20 cellular contexts compared by ENCODE assay signal in the genomic region with DNA sequence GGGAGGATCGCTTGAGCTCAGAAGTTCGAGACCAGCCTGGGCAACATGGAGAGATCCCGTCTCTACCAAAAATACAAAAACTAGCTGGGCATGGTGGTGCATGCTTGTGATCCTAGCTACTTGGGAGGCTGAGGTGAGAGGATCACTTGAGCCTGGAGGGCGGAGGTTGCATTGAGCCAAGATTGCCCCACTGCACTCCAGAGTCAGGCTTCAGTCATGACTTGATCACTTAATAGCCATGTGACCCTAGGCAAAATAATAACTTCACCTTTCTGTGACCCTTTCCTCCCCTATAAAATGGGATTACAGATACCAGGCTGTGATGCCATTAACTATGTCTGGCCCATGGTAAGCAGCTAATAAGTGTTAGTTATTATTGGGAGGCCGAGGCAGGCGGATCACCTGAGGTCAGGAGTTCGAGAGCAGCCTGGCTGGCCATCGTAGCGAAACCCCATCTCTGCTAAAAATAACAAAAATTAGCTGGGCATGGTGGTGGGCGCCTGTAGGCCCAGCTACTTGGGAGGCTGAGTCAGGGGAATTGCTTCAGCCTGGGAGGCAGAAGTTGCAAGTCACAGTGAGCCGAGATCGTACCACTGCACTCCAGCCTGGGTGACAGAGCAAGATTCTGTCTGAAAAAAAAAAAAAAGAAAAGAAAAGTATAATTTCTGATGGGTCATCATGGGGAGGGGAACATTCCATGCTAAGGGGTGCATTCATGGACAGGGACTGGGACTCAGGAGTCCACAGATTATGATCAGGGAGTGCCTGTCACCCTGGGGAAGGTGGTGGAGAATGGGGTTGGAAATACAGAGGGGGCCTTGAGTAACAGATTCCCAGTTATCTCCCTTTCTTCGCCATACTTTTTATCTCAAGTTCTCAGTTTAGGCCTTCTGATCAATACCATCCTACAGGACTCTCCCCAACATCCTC. TPM values are rescaled to one million over a fixed set of nuclear protein-coding genes. Genes with fewer than 3 reads are reported as not detected.
DNase-seq lines count a peak whose midpoint lies in the region; ATAC-seq, FAIRE-seq and TF ChIP-seq lines count a peak whose summit lies in the region.
"Had no signal": no experiment of that assay in that cellular context is flagged by ENCODE, and none has a peak within 500 bp of the region (broad histone marks: within the 10 kb centered on the region; RNA-seq: fewer than 3 reads in every experiment).

No MANE protein-coding gene starts in this region.

- H3K9me3 ChIP-seq in A549 (no peaks in the 10 kb centered on the region), astrocyte (ENCODE audit: insufficient read depth, low read depth, low read length) (no peaks in the 10 kb centered on the region), neuronal stem cell (replicated peaks in 1 of 2; ENCODE audit: control insufficient read depth in 2 of 2, insufficient read depth in 1 of 2, low read depth in 1 of 2, low read length in 2 of 2) (no peaks in the 10 kb centered on the region)
- H3K9me3 ChIP-seq in CD8-positive, alpha-beta T cell (ENCODE audit: low read length) = no peaks in the 10 kb centered on the region
- H3K9me3 ChIP-seq: lower lobe of right lung had no signal

- peaks cover 96% of the 10 kb centered on the region for H4K20me1 ChIP-seq in astrocyte (ENCODE audit: insufficient read depth, low read length)

- H3K79me1 ChIP-seq in neuronal stem cell (ENCODE audit: low read depth, low read length) = peaks cover 11% of the 10 kb centered on the region

- CTCF ChIA-PET in A549 (lab: Yijun Ruan, JAX) = interaction anchor here (0.8 to 1.5 kb wide), 2 partner anchors 8 to 50 kb away, joined by 4 read pairs; no protein-coding TSS in a partner anchor
- CTCF ChIA-PET in CD8-positive, alpha-beta T cell (lab: Charles Lee) = interaction anchor here (0.8 to 1.9 kb wide), 3 partner anchors 19 to 50 kb away, joined by 4 to 10 read pairs (median 5); no protein-coding TSS in a partner anchor

- no peak overlapping the region for H2AK5ac ChIP-seq in neuronal stem cell (ENCODE audit: low read depth, low read length)

- peak overlapping the region; percentile 2 for H3K9ac ChIP-seq in astrocyte (ENCODE audit: low read length)
- H3K9ac ChIP-seq in neuronal stem cell (ENCODE audit: low read depth, low read length, poor library complexity) = no peak overlapping the region

- peak overlapping the region; percentile 49; the same call in 2 of the 3 replicates for H3K4me2 ChIP-seq in A549
- H3K4me2 ChIP-seq in astrocyte (ENCODE audit: low read length) = no peak overlapping the region
- H3K4me2 ChIP-seq in neuronal stem cell (ENCODE audit: insufficient read depth, low read length, poor library complexity, severe bottlenecking) = no peak overlapping the region

- intact Hi-C loops in CD8-positive, alpha-beta T cell (cut with DNase I, micrococcal nuclease) = no loop called here

- H2BK5ac ChIP-seq in neuronal stem cell (ENCODE audit: low read length) = no peak overlapping the region

- peaks cover 43% of the 10 kb centered on the region for H3K36me3 Mint-ChIP-seq in astrocyte (ENCODE audit: low read depth, unreplicated experiment)
- H3K36me3 Mint-ChIP-seq in CD8-positive, alpha-beta T cell = peaks cover 89% of the 10 kb centered on the region

- no peak for FAIRE-seq in A549 (lab: Jason Lieb, UNC)
- no peak for FAIRE-seq in GM12891 (lab: Jason Lieb, UNC)
- FAIRE-seq in astrocyte (lab: Jason Lieb, UNC) = no peak

- 81% methylated on average over 13 of the region's 13 CpGs for WGBS in A549 (ENCODE audit: missing lambda C conversion rate)
- WGBS in neuronal stem cell (ENCODE audit: extremely low coverage in 2 of 2, insufficient read length in 2 of 2, insufficient replicate concordance in 1 of 2), 2 donors = no CpG with 5 or more reads among the region's 13 CpGs

- POLR2A ChIA-PET in A549 (lab: Yijun Ruan, JAX) = interaction anchor here (1.1 to 1.5 kb wide), 2 partner anchors 14 to 16 kb away, joined by 3 read pairs; a partner anchor contains a TSS
- POLR2A ChIA-PET in CD8-positive, alpha-beta T cell (lab: Charles Lee) = interaction anchor here (0.7 to 1.5 kb wide), 3 partner anchors 13 to 675 kb away, joined by 3 to 4 read pairs (median 4); a partner anchor contains a TSS

- TF ChIP-seq EP300 in A549 (IDR thresholded peaks at IDR 0.05) = no peak

- H3K27me3 ChIP-seq in astrocyte (ENCODE audit: insufficient read depth, low read length) (no peaks in the 10 kb centered on the region), neuronal stem cell (ENCODE audit: control insufficient read depth in 3 of 3, insufficient read depth in 3 of 3, low read depth in 1 of 3, low read length in 3 of 3) (no peaks in the 10 kb centered on the region)
- H3K27me3 ChIP-seq in CD8-positive, alpha-beta T cell (ENCODE audit: insufficient read depth, low read length) = no peaks in the 10 kb centered on the region

- H3K27ac ChIP-seq in A549 (peak overlapping the region; percentile 87 to 89; a peak in 5 of 6 replicates), astrocyte (ENCODE audit: low read depth, low read length) (peak overlapping the region; percentile 11), neuronal stem cell (replicated peaks; ENCODE audit: low read length) (no peak overlapping the region)
- H3K27ac ChIP-seq in CD8-positive, alpha-beta T cell (ENCODE audit: low read depth, low read length) = no peak overlapping the region
- H3K27ac ChIP-seq: lower lobe of right lung had no signal

- TF ChIP-seq POLR2A in A549 (IDR thresholded peaks at IDR 0.05; ENCODE audit: low read length) (no peak), GM12891 (IDR thresholded peaks at IDR 0.05; ENCODE audit: low read depth, low read length) (peak; percentile 57; the same call in 1 of the 2 replicates)

- H2BK15ac ChIP-seq in neuronal stem cell (ENCODE audit: low read length) = no peak overlapping the region

- H3K18ac ChIP-seq in neuronal stem cell (ENCODE audit: low read length) = no peak overlapping the region

- DNase-seq in A549 (ENCODE audit: low read depth in 1 of 2, low spot score in 1 of 2) (peak in 1 of 2 experiments; percentile 62), GM12891 (ENCODE audit: insufficient read length, low spot score) (no peak), astrocyte (ENCODE audit: low read depth) (no peak), neuronal stem cell (ENCODE audit: low spot score) (no peak), MV-4-11 (lab: John Stamatoyannopoulos, UW) (no peak)
- no peak for DNase-seq in CD8-positive, alpha-beta T cell
- DNase-seq: aorta; cortex of kidney; DMS 273 treated with DMSO at 0.1 percent for 48 hours; lower lobe of right lung; naive B cell; NCI-H2029 treated with DMSO at 0.1 percent for 48 hours; NCI-H510A treated with DMSO at 0.1 percent for 48 hours; OCI-M1; retina; stimulated activated CD4-positive, alpha-beta T cell treated with anti-CD3 and anti-CD28 coated beads, Interleukin-15, amount 100 ng/mL, for 24 hours; stimulated activated naive CD8-positive, alpha-beta T cell treated with anti-CD3 and anti-CD28 coated beads, Interleukin-15, amount 100 ng/mL, for 72 hours had no signal

- H3K27ac Mint-ChIP-seq in astrocyte (ENCODE audit: unreplicated experiment) = peak overlapping the region; percentile 41
- H3K27ac Mint-ChIP-seq in CD8-positive, alpha-beta T cell = no peak overlapping the region

- peaks cover 98% of the 10 kb centered on the region for H3K4me1 ChIP-seq in A549
- peaks cover 10% of the 10 kb centered on the region for H3K4me1 ChIP-seq in astrocyte (ENCODE audit: insufficient read depth, low read length)
- no peaks in the 10 kb centered on the region for H3K4me1 ChIP-seq in neuronal stem cell (ENCODE audit: control insufficient read depth in 2 of 2, insufficient read depth in 1 of 2, low read depth in 1 of 2, low read length in 2 of 2)
- peaks cover 28% of the 10 kb centered on the region for H3K4me1 ChIP-seq in CD8-positive, alpha-beta T cell (ENCODE audit: insufficient read depth, low read length)

- no peak for TF ChIP-seq RAD21 in A549 (conservative IDR thresholded peaks at IDR 0.05 in 1 of 2, IDR thresholded peaks at IDR 0.05 in 1 of 2)

- H3K4me1 Mint-ChIP-seq in astrocyte (ENCODE audit: low read depth, unreplicated experiment) = peaks cover 39% of the 10 kb centered on the region
- H3K4me1 Mint-ChIP-seq in CD8-positive, alpha-beta T cell (ENCODE audit: low read depth) = peaks cover 30% of the 10 kb centered on the region

- H4K8ac ChIP-seq in neuronal stem cell (ENCODE audit: low read depth, low read length) = peak overlapping the region; percentile 43

- no peak overlapping the region for H3K4me3 Mint-ChIP-seq in astrocyte (ENCODE audit: unreplicated experiment)
- H3K4me3 Mint-ChIP-seq in CD8-positive, alpha-beta T cell = no peak overlapping the region
- H3K4me3 Mint-ChIP-seq: stimulated activated naive CD8-positive, alpha-beta T cell treated with anti-CD3 and anti-CD28 coated beads, Interleukin-15, amount 100 ng/mL, for 72 hours had no signal

- no peak overlapping the region for H2AFZ ChIP-seq in astrocyte (ENCODE audit: low read depth, low read length)
- no peak overlapping the region for H2AFZ ChIP-seq in neuronal stem cell (ENCODE audit: low read length)

- no peak overlapping the region for H2BK12ac ChIP-seq in neuronal stem cell (ENCODE audit: low read length)

- H3K27me3 Mint-ChIP-seq in astrocyte (ENCODE audit: low read depth, unreplicated experiment) = no peaks in the 10 kb centered on the region
- H3K27me3 Mint-ChIP-seq in CD8-positive, alpha-beta T cell (ENCODE audit: low read depth) = no peaks in the 10 kb centered on the region
- H3K27me3 Mint-ChIP-seq: naive B cell; stimulated activated naive CD8-positive, alpha-beta T cell treated with anti-CD3 and anti-CD28 coated beads, Interleukin-15, amount 100 ng/mL, for 72 hours had no signal

- no peak overlapping the region for H2BK120ac ChIP-seq in neuronal stem cell (ENCODE audit: low read depth, low read length)

- no peak overlapping the region for H3K4ac ChIP-seq in neuronal stem cell (ENCODE audit: low read length)

- no peak for TF ChIP-seq CTCF in A549 (IDR thresholded peaks at IDR 0.05)
- TF ChIP-seq CTCF in astrocyte (IDR thresholded peaks at IDR 0.05; ENCODE audit: insufficient read depth, low read depth, low read length) = no peak
- no peak for TF ChIP-seq CTCF in CD8-positive, alpha-beta T cell (IDR thresholded peaks at IDR 0.05)

- no peak overlapping the region for H4K91ac ChIP-seq in neuronal stem cell (ENCODE audit: low read depth, low read length, poor library complexity)

- no peaks in the 10 kb centered on the region for H3K9me3 Mint-ChIP-seq in astrocyte (ENCODE audit: unreplicated experiment)
- no peaks in the 10 kb centered on the region for H3K9me3 Mint-ChIP-seq in CD8-positive, alpha-beta T cell
- H3K9me3 Mint-ChIP-seq: naive B cell; stimulated activated naive CD8-positive, alpha-beta T cell treated with anti-CD3 and anti-CD28 coated beads, Interleukin-15, amount 100 ng/mL, for 72 hours had no signal

- H3K23ac ChIP-seq in neuronal stem cell (ENCODE audit: low read depth, low read length, poor library complexity) = no peak overlapping the region

- peaks cover 86% of the 10 kb centered on the region for H3K79me2 ChIP-seq in astrocyte (ENCODE audit: insufficient read depth, low read length)

- H3K4me3 ChIP-seq in A549 (no peak overlapping the region), astrocyte (ENCODE audit: insufficient read depth, low read depth, low read length) (no peak overlapping the region), neuronal stem cell (ENCODE audit: low read length in 2 of 2) (no peak overlapping the region)
- no peak overlapping the region for H3K4me3 ChIP-seq in CD8-positive, alpha-beta T cell (ENCODE audit: low read depth, low read length)
- H3K4me3 ChIP-seq: lower lobe of right lung had no signal

- no peak overlapping the region for H3K14ac ChIP-seq in neuronal stem cell (ENCODE audit: low read length)

- ATAC-seq in A549 = no peak; a peak in 1 of 6 replicates
- no peak for ATAC-seq in HG03159 (IDR thresholded peaks at IDR 0.05; ENCODE audit: unreplicated experiment)
- ATAC-seq in HG03520 (IDR thresholded peaks at IDR 0.05; ENCODE audit: unreplicated experiment) = no peak
- no peak for ATAC-seq in CD8-positive, alpha-beta T cell
- ATAC-seq: lower lobe of right lung; stimulated activated naive CD8-positive, alpha-beta T cell treated with anti-CD3 and anti-CD28 coated beads, Interleukin-15, amount 100 ng/mL, for 72 hours had no signal

- H3K36me3 ChIP-seq in astrocyte (ENCODE audit: insufficient read depth, low read length) (peaks cover 80% of the 10 kb centered on the region), neuronal stem cell (replicated peaks in 1 of 2; ENCODE audit: control insufficient read depth in 2 of 2, insufficient read depth in 2 of 2, low read length in 2 of 2) (peaks cover 72 to 99% of the 10 kb centered on the region in 2 donors)
- H3K36me3 ChIP-seq in CD8-positive, alpha-beta T cell (ENCODE audit: insufficient read depth, low read length) = peaks cover 75% of the 10 kb centered on the region

RNA-seq across cellular contexts. Expression of a gene that starts 15.5 kb away (rescaled TPM):
- polyA plus RNA-seq in A549 (2011; rRNA removed) (474 and 777 TPM in 2 replicates), A549 (2017; fragmentation: RNase III; extraction: RNeasy Plus Mini Kit Qiagen cat#74134 plus additional on column Dnase treatment) (610 to 921 TPM (median 860 TPM) in 3 replicates)
- 359 and 388 TPM in 2 replicates for polyA plus RNA-seq in A549 (2012; cell fraction: cytosol; rRNA removed)
- 163 and 197 TPM in 2 replicates for polyA plus RNA-seq in A549 (2012; cell fraction: nucleus; rRNA removed)
- polyA minus RNA-seq in A549 (2011; rRNA and poly(A)+ RNA removed) = 186 and 201 TPM in 2 replicates
- polyA plus RNA-seq in GM12891 (2012; ENCODE audit: low read depth, missing spikeins) = 247 TPM
- total RNA-seq in astrocyte = 811 and 843 TPM in 2 replicates
- polyA plus RNA-seq in neuronal stem cell (2013, experiment 1 of 2) = 413 TPM
- polyA plus RNA-seq in neuronal stem cell (2013, experiment 2 of 2) = 408 TPM
- total RNA-seq in CD8-positive, alpha-beta T cell = 100 to 1,000 TPM; 187 to 199 TPM

RNA-seq across cellular contexts. Expression of a gene that starts 19.9 kb away (rescaled TPM):
- 69.4 and 91.4 TPM in 2 replicates for polyA plus RNA-seq in A549 (2011; rRNA removed)
- polyA plus RNA-seq in A549 (2012; cell fraction: cytosol; rRNA removed) = 55.9 and 57.1 TPM in 2 replicates
- 32.6 and 35.2 TPM in 2 replicates for polyA plus RNA-seq in A549 (2012; cell fraction: nucleus; rRNA removed)
- 89.2 to 101 TPM (median 90.1 TPM) in 3 replicates for polyA plus RNA-seq in A549 (2017; fragmentation: RNase III; extraction: RNeasy Plus Mini Kit Qiagen cat#74134 plus additional on column Dnase treatment)
- 99.1 and 130 TPM in 2 replicates for polyA minus RNA-seq in A549 (2011; rRNA and poly(A)+ RNA removed)
- 118 TPM for polyA plus RNA-seq in GM12891 (2012; ENCODE audit: low read depth, missing spikeins)
- 80.5 and 82.8 TPM in 2 replicates for total RNA-seq in astrocyte
- polyA plus RNA-seq in neuronal stem cell (2013, experiment 1 of 2) = 43.0 TPM
- 44.3 TPM for polyA plus RNA-seq in neuronal stem cell (2013, experiment 2 of 2)
- total RNA-seq in CD8-positive, alpha-beta T cell = 10 to 100 TPM; 79.1 to 88.4 TPM

RNA-seq across cellular contexts. Expression of a gene that starts 51.7 kb away (rescaled TPM):
- 0.05 and 0.16 TPM in 2 replicates for polyA plus RNA-seq in A549 (2011; rRNA removed)
- not detected in 2 replicates for polyA plus RNA-seq in A549 (2012; cell fraction: cytosol; rRNA removed)
- polyA plus RNA-seq in A549 (2012; cell fraction: nucleus; rRNA removed) = not detected in 2 replicates
- polyA plus RNA-seq in A549 (2017; fragmentation: RNase III; extraction: RNeasy Plus Mini Kit Qiagen cat#74134 plus additional on column Dnase treatment) = not detected in 3 replicates
- polyA minus RNA-seq in A549 (2011; rRNA and poly(A)+ RNA removed) = not detected in 2 replicates
- 75.2 TPM for polyA plus RNA-seq in GM12891 (2012; ENCODE audit: low read depth, missing spikeins)
- not detected in 2 replicates for total RNA-seq in astrocyte
- 0.01 TPM for polyA plus RNA-seq in neuronal stem cell (2013, experiment 1 of 2)
- 0.04 TPM for polyA plus RNA-seq in neuronal stem cell (2013, experiment 2 of 2)
- 10 to 100 TPM; 35.9 to 37.5 TPM for total RNA-seq in CD8-positive, alpha-beta T cell
- total RNA-seq: glomerular endothelial cell had no signal

Comparison
In these comparisons a context has a peak if more than half of its experiments do, and no peak if none do; other contexts are left out.
1. H3K27ac ChIP-seq: peak in A549 (2 of 2) and astrocyte (single experiment); none in neuronal stem cell (single experiment) and CD8-positive, alpha-beta T cell (single experiment).
2. RNA of a gene that starts 51.7 kb away (total RNA-seq): 35.9 to 37.5 TPM in CD8-positive, alpha-beta T cell; not detected in astrocyte; every median in the first group is over 10 times any median in the second.